In the genomic region with DNA sequence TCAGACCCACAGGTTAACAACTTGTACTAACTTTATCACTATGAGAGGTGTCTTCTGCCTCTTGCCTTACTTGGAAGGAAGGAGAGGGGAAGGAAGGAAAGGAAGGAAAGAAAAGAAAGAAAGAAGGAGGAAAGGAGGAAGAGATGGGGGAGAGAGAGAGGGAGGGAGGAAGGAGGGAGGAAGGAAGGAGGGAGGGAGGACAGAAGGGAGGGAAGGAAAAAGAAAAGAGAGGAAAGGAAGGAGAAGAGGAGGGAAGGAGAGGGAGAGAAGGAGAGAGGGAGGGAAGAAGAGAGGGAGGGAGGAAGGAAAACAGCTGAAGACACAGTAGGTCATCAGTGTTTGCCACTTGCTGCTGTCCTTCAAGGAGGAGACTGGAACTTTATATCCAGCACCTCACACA, we compare ENCODE assay signal across 18 cellular contexts.
"Had no signal": no experiment of that assay in that cellular context is flagged by ENCODE, and none has a peak within 500 bp of the region (broad histone marks: within the 10 kb centered on the region; RNA-seq: fewer than 3 reads in every experiment).

No MANE protein-coding gene starts in this region.

- H3K36me3 ChIP-seq: esophagus muscularis mucosa, gastrocnemius medialis, heart right ventricle, pancreas, tibial nerve had no signal

- H3K9me3 ChIP-seq: esophagus muscularis mucosa, gastrocnemius medialis, heart right ventricle, pancreas, testis, tibial nerve had no signal

- H3K27ac Mint-ChIP-seq: memory B cell; naive B cell; progenitor cell of endocrine pancreas; stimulated activated memory B cell treated with anti-CD40 and anti-IgM and Interleukin-4, amounts not matched to agents 10 μg/mL and 1 μg/mL and 100 μg/mL, for 72 hours; stimulated activated naive CD8-positive, alpha-beta T cell treated with anti-CD3 and anti-CD28 coated beads, Interleukin-15, amount 100 ng/mL, for 72 hours had no signal

- H3K27me3 ChIP-seq: esophagus muscularis mucosa, gastrocnemius medialis, heart right ventricle, pancreas, testis, tibial nerve had no signal

- H3K27ac ChIP-seq: epithelial cell of prostate, esophagus muscularis mucosa, gastrocnemius medialis, heart right ventricle, pancreas, testis, tibial nerve had no signal

- H3K36me3 Mint-ChIP-seq: memory B cell; naive B cell; stimulated activated memory B cell treated with anti-CD40 and anti-IgM and Interleukin-4, amounts not matched to agents 10 μg/mL and 1 μg/mL and 100 μg/mL, for 72 hours had no signal

- H3K9me3 Mint-ChIP-seq: memory B cell; naive B cell; nephron; stimulated activated memory B cell treated with anti-CD40 and anti-IgM and Interleukin-4, amounts not matched to agents 10 μg/mL and 1 μg/mL and 100 μg/mL, for 72 hours; stimulated activated naive CD8-positive, alpha-beta T cell treated with anti-CD3 and anti-CD28 coated beads, Interleukin-15, amount 100 ng/mL, for 72 hours had no signal

- DNase-seq: effector memory CD4-positive, alpha-beta T cell; gastrocnemius medialis; heart right ventricle; occipital lobe; pancreas; right cardiac atrium; stimulated activated CD4-positive, alpha-beta T cell treated with anti-CD3 and anti-CD28 coated beads, Interleukin-4, amount 100 ng/mL, for 1 hour; stimulated activated CD8-positive, alpha-beta memory T cell treated with anti-CD3 and anti-CD28 coated beads, Interleukin-4, amount 100 ng/mL, for 48 hours; stimulated activated naive CD8-positive, alpha-beta T cell treated with anti-CD3 and anti-CD28 coated beads, Interleukin-15, amount 100 ng/mL, for 72 hours; testis had no signal

- H3K4me3 Mint-ChIP-seq: memory B cell; naive B cell; nephron; stimulated activated memory B cell treated with anti-CD40 and anti-IgM and Interleukin-4, amounts not matched to agents 10 μg/mL and 1 μg/mL and 100 μg/mL, for 72 hours; stimulated activated naive CD8-positive, alpha-beta T cell treated with anti-CD3 and anti-CD28 coated beads, Interleukin-15, amount 100 ng/mL, for 72 hours had no signal

- H3K4me3 ChIP-seq: esophagus muscularis mucosa, gastrocnemius medialis, heart right ventricle, pancreas, testis, tibial nerve had no signal

- H3K4me1 ChIP-seq: pancreas had no signal
